Comparison of ENCODE assay signal across 15 cellular contexts in the genomic region with DNA sequence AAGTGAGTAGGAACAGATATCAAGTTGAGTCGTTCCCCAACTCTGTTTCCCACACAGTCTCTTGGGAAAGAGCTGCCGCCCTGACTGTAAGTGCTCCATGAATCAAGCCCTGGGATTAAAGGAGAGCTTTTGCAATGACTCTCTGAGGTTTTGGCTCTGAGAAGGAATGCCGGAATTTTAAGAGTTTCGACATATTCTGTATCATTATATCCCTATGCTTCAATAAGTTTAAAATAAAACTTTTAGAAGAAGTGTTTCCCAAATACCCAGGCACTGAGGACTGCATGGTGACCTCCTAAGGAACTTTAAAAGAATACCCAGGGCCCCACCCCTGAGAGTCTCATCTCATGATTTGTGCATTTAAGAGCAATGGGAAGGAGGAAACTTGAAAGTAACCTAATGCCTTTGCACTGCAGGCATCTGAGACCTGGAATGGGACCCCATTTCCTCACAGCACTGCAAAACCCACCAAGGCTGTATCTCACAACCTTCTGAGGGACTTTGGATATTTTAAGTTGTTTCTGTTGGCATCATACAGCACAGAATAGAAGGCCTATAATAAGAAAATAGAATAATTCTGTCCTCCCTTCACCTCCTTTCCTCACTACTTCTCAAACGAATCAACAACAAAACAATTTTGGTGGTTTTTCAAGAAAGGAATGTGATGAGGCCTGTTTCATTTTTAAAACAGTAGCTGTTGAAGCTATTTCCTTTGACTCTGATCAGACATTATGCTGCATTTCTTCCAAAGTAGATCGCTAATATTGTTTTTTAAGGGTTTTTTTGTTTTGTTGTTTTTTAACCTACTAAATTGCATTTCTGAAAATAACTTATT.
A peak's percentile ranks its signal among the peaks of the same experiment; 100 is the strongest.
DNase-seq lines count a peak whose midpoint lies in the region; ATAC-seq and TF ChIP-seq lines count a peak whose summit lies in the region.
"Had no signal": no experiment of that assay in that cellular context is flagged by ENCODE, and none has a peak within 500 bp of the region (broad histone marks: within the 10 kb centered on the region; RNA-seq: fewer than 3 reads in every experiment).

No MANE protein-coding gene starts in this region.

- H3K27me3 Mint-ChIP-seq in osteocyte (ENCODE audit: unreplicated experiment), result no peaks in the 10 kb centered on the region
- no peaks in the 10 kb centered on the region for H3K27me3 Mint-ChIP-seq in activated T-helper 2 cell treated with anti-CD3 and anti-CD28 coated beads, Interferon-gamma antibody, Interleukin-2, Interleukin-4, amounts not matched to agents 10 μg/mL and 5 μg/mL and 100 μg/mL, durations not matched to agents 14 hours and 24 hours and 36 hours (ENCODE audit: low read depth)
- no peaks in the 10 kb centered on the region for H3K27me3 Mint-ChIP-seq in activated CD8-positive, alpha-beta T cell treated with anti-CD3 and anti-CD28 coated beads for 36 hours
- H3K27me3 Mint-ChIP-seq: natural killer cell treated with Interleukin-12 subunit alpha and Interleukin-12 subunit beta and Interleukin-15 and Interleukin-18, amount 100 ng/mL, for 72 hours had no signal

- peaks cover 18% of the 10 kb centered on the region for H3K4me1 Mint-ChIP-seq in osteocyte (ENCODE audit: unreplicated experiment)
- no peaks in the 10 kb centered on the region for H3K4me1 Mint-ChIP-seq in activated T-helper 2 cell treated with anti-CD3 and anti-CD28 coated beads, Interferon-gamma antibody, Interleukin-2, Interleukin-4, amounts not matched to agents 10 μg/mL and 5 μg/mL and 100 μg/mL, durations not matched to agents 14 hours and 24 hours and 36 hours (ENCODE audit: low read depth)
- no peaks in the 10 kb centered on the region for H3K4me1 Mint-ChIP-seq in activated CD8-positive, alpha-beta T cell treated with anti-CD3 and anti-CD28 coated beads for 36 hours (ENCODE audit: low read depth)

- H3K27ac Mint-ChIP-seq in osteocyte (ENCODE audit: unreplicated experiment), result peak overlapping the region; percentile 73
- H3K27ac Mint-ChIP-seq in activated T-helper 2 cell treated with anti-CD3 and anti-CD28 coated beads, Interferon-gamma antibody, Interleukin-2, Interleukin-4, amounts not matched to agents 10 μg/mL and 5 μg/mL and 100 μg/mL, durations not matched to agents 14 hours and 24 hours and 36 hours, result no peak overlapping the region
- H3K27ac Mint-ChIP-seq in activated CD8-positive, alpha-beta T cell treated with anti-CD3 and anti-CD28 coated beads for 36 hours, result no peak overlapping the region
- H3K27ac Mint-ChIP-seq: natural killer cell treated with Interleukin-12 subunit alpha and Interleukin-12 subunit beta and Interleukin-15 and Interleukin-18, amount 100 ng/mL, for 72 hours had no signal

- CTCF ChIA-PET in activated CD8-positive, alpha-beta T cell treated with anti-CD3 and anti-CD28 coated beads for 36 hours (lab: Charles Lee), result no interaction called here

- no peak for ATAC-seq in GM21737 (IDR thresholded peaks at IDR 0.05; ENCODE audit: unreplicated experiment)
- no peak for ATAC-seq in activated CD8-positive, alpha-beta T cell treated with anti-CD3 and anti-CD28 coated beads for 36 hours
- ATAC-seq: natural killer cell treated with Interleukin-12 subunit alpha and Interleukin-12 subunit beta and Interleukin-15 and Interleukin-18, amount 100 ng/mL, for 72 hours had no signal

- no peak for TF ChIP-seq CTCF in fibroblast of the aortic adventitia (IDR thresholded peaks at IDR 0.05; ENCODE audit: insufficient read depth, low read length)
- TF ChIP-seq CTCF in osteocyte (IDR thresholded peaks at IDR 0.05), result no peak
- TF ChIP-seq CTCF in activated CD8-positive, alpha-beta T cell treated with anti-CD3 and anti-CD28 coated beads for 36 hours (IDR thresholded peaks at IDR 0.05), result no peak

- intact Hi-C loops in activated T-helper 2 cell treated with anti-CD3 and anti-CD28 coated beads, Interferon-gamma antibody, Interleukin-2, Interleukin-4, amounts not matched to agents 10 μg/mL and 5 μg/mL and 100 μg/mL, durations not matched to agents 14 hours and 24 hours and 36 hours (cut with micrococcal nuclease), result no loop called here
- intact Hi-C loops in activated CD8-positive, alpha-beta T cell treated with anti-CD3 and anti-CD28 coated beads for 36 hours (cut with micrococcal nuclease), result no loop called here

- H3K4me3 Mint-ChIP-seq in osteocyte (ENCODE audit: unreplicated experiment), result no peak overlapping the region
- no peak overlapping the region for H3K4me3 Mint-ChIP-seq in activated T-helper 2 cell treated with anti-CD3 and anti-CD28 coated beads, Interferon-gamma antibody, Interleukin-2, Interleukin-4, amounts not matched to agents 10 μg/mL and 5 μg/mL and 100 μg/mL, durations not matched to agents 14 hours and 24 hours and 36 hours (ENCODE audit: low read depth)
- H3K4me3 Mint-ChIP-seq in activated CD8-positive, alpha-beta T cell treated with anti-CD3 and anti-CD28 coated beads for 36 hours, result no peak overlapping the region
- H3K4me3 Mint-ChIP-seq: natural killer cell treated with Interleukin-12 subunit alpha and Interleukin-12 subunit beta and Interleukin-15 and Interleukin-18, amount 100 ng/mL, for 72 hours had no signal

- H3K27ac ChIP-seq in SK-N-MC, result no peak overlapping the region
- H3K27ac ChIP-seq: BLaER1 had no signal

- H3K36me3 ChIP-seq in SK-N-MC (ENCODE audit: insufficient read depth, low read length), result no peaks in the 10 kb centered on the region
- H3K36me3 ChIP-seq: BLaER1, tibial nerve had no signal

- H3K9me3 ChIP-seq in SK-N-MC (ENCODE audit: low read depth, low read length), result no peaks in the 10 kb centered on the region
- H3K9me3 ChIP-seq: BLaER1, tibial nerve had no signal

- no peaks in the 10 kb centered on the region for H3K36me3 Mint-ChIP-seq in osteocyte (ENCODE audit: unreplicated experiment)
- H3K36me3 Mint-ChIP-seq in activated T-helper 2 cell treated with anti-CD3 and anti-CD28 coated beads, Interferon-gamma antibody, Interleukin-2, Interleukin-4, amounts not matched to agents 10 μg/mL and 5 μg/mL and 100 μg/mL, durations not matched to agents 14 hours and 24 hours and 36 hours (ENCODE audit: low read depth), result no peaks in the 10 kb centered on the region
- no peaks in the 10 kb centered on the region for H3K36me3 Mint-ChIP-seq in activated CD8-positive, alpha-beta T cell treated with anti-CD3 and anti-CD28 coated beads for 36 hours (ENCODE audit: low read depth)
- H3K36me3 Mint-ChIP-seq: natural killer cell treated with Interleukin-12 subunit alpha and Interleukin-12 subunit beta and Interleukin-15 and Interleukin-18, amount 100 ng/mL, for 72 hours had no signal

- DNase-seq in AG08396 (ENCODE audit: low spot score), result peak; percentile 41
- peak; percentile 40 for DNase-seq in SK-N-MC (ENCODE audit: low read depth, low spot score)
- peak; percentile 99 for DNase-seq in fibroblast of the aortic adventitia (ENCODE audit: low read depth)
- no peak for DNase-seq in osteocyte (ENCODE audit: extremely low spot score, unreplicated experiment)
- DNase-seq in activated CD4-positive, CD25-positive, alpha-beta regulatory T cell (lab: John Stamatoyannopoulos, UW), result no peak
- DNase-seq in activated T-helper 2 cell treated with anti-CD3 and anti-CD28 coated beads, Interferon-gamma antibody, Interleukin-2, Interleukin-4, amounts not matched to agents 10 μg/mL and 5 μg/mL and 100 μg/mL, durations not matched to agents 14 hours and 24 hours and 36 hours (ENCODE audit: low spot score), result no peak
- no peak for DNase-seq in activated CD8-positive, alpha-beta T cell treated with anti-CD3 and anti-CD28 coated beads for 36 hours
- DNase-seq: caudate nucleus; KG1; NCI-H510A treated with DMSO at 0.1 percent for 48 hours; stimulated activated CD4-positive, alpha-beta T cell treated with anti-CD3 and anti-CD28 coated beads, Interleukin-4, amount 100 ng/mL, for 4 hours had no signal

- no peak overlapping the region for H3K9ac ChIP-seq in SK-N-MC (ENCODE audit: insufficient read length)
- H3K9ac ChIP-seq: BLaER1 had no signal

- H3K4me3 ChIP-seq in SK-N-MC (no peak overlapping the region), fibroblast of the aortic adventitia (ENCODE audit: low read depth, low read length) (no peak overlapping the region)
- H3K4me3 ChIP-seq: BLaER1, tibial nerve had no signal

- peaks cover 3% of the 10 kb centered on the region for H3K9me3 Mint-ChIP-seq in osteocyte (ENCODE audit: unreplicated experiment)
- H3K9me3 Mint-ChIP-seq in activated T-helper 2 cell treated with anti-CD3 and anti-CD28 coated beads, Interferon-gamma antibody, Interleukin-2, Interleukin-4, amounts not matched to agents 10 μg/mL and 5 μg/mL and 100 μg/mL, durations not matched to agents 14 hours and 24 hours and 36 hours, result no peaks in the 10 kb centered on the region
- H3K9me3 Mint-ChIP-seq in activated CD8-positive, alpha-beta T cell treated with anti-CD3 and anti-CD28 coated beads for 36 hours, result peaks cover 2% of the 10 kb centered on the region

- POLR2A ChIA-PET in activated CD8-positive, alpha-beta T cell treated with anti-CD3 and anti-CD28 coated beads for 36 hours (lab: Charles Lee), result no interaction called here

Comparison
In these comparisons a context has a peak if more than half of its experiments do, and no peak if none do; other contexts are left out.
1. DNase-seq: peak in AG08396 (single experiment), SK-N-MC (single experiment) and fibroblast of the aortic adventitia (single experiment); none in osteocyte (single experiment), activated CD4-positive, CD25-positive, alpha-beta regulatory T cell (0 of 4), activated T-helper 2 cell treated with anti-CD3 and anti-CD28 coated beads, Interferon-gamma antibody, Interleukin-2, Interleukin-4, amounts not matched to agents 10 μg/mL and 5 μg/mL and 100 μg/mL, durations not matched to agents 14 hours and 24 hours and 36 hours (single experiment) and activated CD8-positive, alpha-beta T cell treated with anti-CD3 and anti-CD28 coated beads for 36 hours (single experiment).